In genomic region chrX:135982860-135983259, GRCh38 we compare ENCODE assay signal across 13 cellular contexts. TPM values are rescaled to one million over a fixed set of nuclear protein-coding genes. Genes with fewer than 3 reads are reported as not detected.
DNase-seq lines count a peak whose midpoint lies in the region; ATAC-seq and TF ChIP-seq lines count a peak whose summit lies in the region.
"Had no signal": no experiment of that assay in that cellular context is flagged by ENCODE, and none has a peak within 500 bp of the region (broad histone marks: within the 10 kb centered on the region; RNA-seq: fewer than 3 reads in every experiment).

No MANE protein-coding gene starts in this region.

- H3F3A ChIP-seq in GM23338 (replicated peaks; ENCODE audit: low read depth): no peaks in the 10 kb centered on the region
- no peaks in the 10 kb centered on the region for H3F3A ChIP-seq in MM.1S (ENCODE audit: insufficient read depth, low read length)

- H3K9me3 ChIP-seq in CD4-positive, alpha-beta T cell (ENCODE audit: control insufficient read depth, low read length): no peaks in the 10 kb centered on the region
- no peaks in the 10 kb centered on the region for H3K9me3 ChIP-seq in MM.1S (replicated peaks; ENCODE audit: insufficient read depth, low read length)
- H3K9me3 ChIP-seq: heart right ventricle had no signal

- no peak for TF ChIP-seq CTCF in CD4-positive, alpha-beta T cell (IDR thresholded peaks at IDR 0.05)
- TF ChIP-seq CTCF in GM23338 (conservative IDR thresholded peaks at IDR 0.05; ENCODE audit: low read depth in 2 of 2) (no peak), mesothelial cell of epicardium (IDR thresholded peaks at IDR 0.05; ENCODE audit: unreplicated experiment) (no peak), MM.1S (IDR thresholded peaks at IDR 0.05; ENCODE audit: low read length) (no peak), osteocyte (IDR thresholded peaks at IDR 0.05) (no peak)

- H3K4me2 ChIP-seq in GM23338 (no peak overlapping the region), MM.1S (ENCODE audit: low read depth, low read length) (no peak overlapping the region)

- H3K27ac Mint-ChIP-seq in CD4-positive, alpha-beta T cell: peak overlapping the region; percentile 89
- H3K27ac Mint-ChIP-seq in GM23338 (no peak overlapping the region), mesothelial cell of epicardium (peak overlapping the region; percentile 7), osteocyte (ENCODE audit: unreplicated experiment) (no peak overlapping the region)
- peak overlapping the region; percentile 90 for H3K27ac Mint-ChIP-seq in activated naive CD8-positive, alpha-beta T cell treated with anti-CD3 and anti-CD28 coated beads for 36 hours
- H3K27ac Mint-ChIP-seq: HFFc6 had no signal

- POLR2A ChIA-PET in CD4-positive, alpha-beta T cell (lab: Charles Lee): no interaction called here

- ATAC-seq in CD4-positive, alpha-beta T cell (ENCODE audit: poor library complexity): no peak
- ATAC-seq in GM23338 (no peak), left colon (no peak), GM18868 (IDR thresholded peaks at IDR 0.05; ENCODE audit: unreplicated experiment) (no peak)

- DNase-seq in CD4-positive, alpha-beta T cell: no peak
- DNase-seq in GM23338 (ENCODE audit: low spot score) (no peak), mesothelial cell of epicardium (ENCODE audit: low spot score in 2 of 2, unreplicated experiment in 2 of 2) (no peak), left colon (no peak), MM.1S (no peak), osteocyte (ENCODE audit: extremely low spot score, unreplicated experiment) (no peak)
- DNase-seq in activated naive CD8-positive, alpha-beta T cell treated with anti-CD3 and anti-CD28 coated beads for 36 hours: no peak
- DNase-seq: activated CD8-positive, alpha-beta memory T cell treated with anti-CD3 and anti-CD28 coated beads, Interleukin-2, amount 50 U/mL, for 4 hours; heart right ventricle; HFFc6; NCI-H748 treated with DMSO at 0.1 percent for 48 hours; RPMI8226 had no signal

- H3K4me3 Mint-ChIP-seq in CD4-positive, alpha-beta T cell: peak overlapping the region; percentile 97
- H3K4me3 Mint-ChIP-seq in GM23338 (peak overlapping the region; percentile 13; the same call in 1 of the 3 replicates), mesothelial cell of epicardium (no peak overlapping the region), osteocyte (ENCODE audit: unreplicated experiment) (no peak overlapping the region)
- peak overlapping the region; percentile 88 for H3K4me3 Mint-ChIP-seq in activated naive CD8-positive, alpha-beta T cell treated with anti-CD3 and anti-CD28 coated beads for 36 hours
- H3K4me3 Mint-ChIP-seq: HFFc6 had no signal

- peaks cover 70% of the 10 kb centered on the region for H3K4me1 Mint-ChIP-seq in CD4-positive, alpha-beta T cell (ENCODE audit: low read depth)
- peaks cover 26% of the 10 kb centered on the region for H3K4me1 Mint-ChIP-seq in GM23338
- H3K4me1 Mint-ChIP-seq in activated naive CD8-positive, alpha-beta T cell treated with anti-CD3 and anti-CD28 coated beads for 36 hours: peaks cover 32% of the 10 kb centered on the region
- H3K4me1 Mint-ChIP-seq in mesothelial cell of epicardium: peaks cover 27% of the 10 kb centered on the region
- peaks cover 18% of the 10 kb centered on the region for H3K4me1 Mint-ChIP-seq in osteocyte (ENCODE audit: unreplicated experiment)

- no peaks in the 10 kb centered on the region for H3K36me3 ChIP-seq in GM23338 (ENCODE audit: insufficient read depth)
- H3K36me3 ChIP-seq in MM.1S (replicated peaks; ENCODE audit: insufficient read depth, low read length): no peaks in the 10 kb centered on the region
- H3K36me3 ChIP-seq: heart right ventricle had no signal

- intact Hi-C loops in CD4-positive, alpha-beta T cell (cut with DNase I, micrococcal nuclease): loop anchor here in 1 of 2 experiments (10.0 kb wide), 1 partner anchor 162 kb away; the partner anchor contains the start of gene FHL1
- intact Hi-C loops in left colon (cut with DNase I, micrococcal nuclease): no loop called here

- H3K9me2 ChIP-seq in GM23338 (ENCODE audit: insufficient read depth): no peaks in the 10 kb centered on the region
- no peaks in the 10 kb centered on the region for H3K9me2 ChIP-seq in MM.1S (replicated peaks; ENCODE audit: insufficient read depth, low read length)

- H3K27ac ChIP-seq in CD4-positive, alpha-beta T cell (ENCODE audit: low read depth, low read length): peak overlapping the region; percentile 13
- H3K27ac ChIP-seq in GM23338 (ENCODE audit: low read depth) (no peak overlapping the region), MM.1S (ENCODE audit: low read length) (no peak overlapping the region)

- peaks cover 12% of the 10 kb centered on the region for H3K36me3 Mint-ChIP-seq in CD4-positive, alpha-beta T cell (ENCODE audit: low read depth)
- H3K36me3 Mint-ChIP-seq in GM23338 (ENCODE audit: low read depth): no peaks in the 10 kb centered on the region; the same call in 2 of the 3 replicates
- H3K36me3 Mint-ChIP-seq in activated naive CD8-positive, alpha-beta T cell treated with anti-CD3 and anti-CD28 coated beads for 36 hours: no peaks in the 10 kb centered on the region
- H3K36me3 Mint-ChIP-seq in mesothelial cell of epicardium: no peaks in the 10 kb centered on the region
- H3K36me3 Mint-ChIP-seq in osteocyte (ENCODE audit: unreplicated experiment): no peaks in the 10 kb centered on the region

- H3K4me1 ChIP-seq in GM23338 (ENCODE audit: insufficient read depth) (0 out of 2 replicates have a peak, but pooled peaks cover 7% of the 10 kb centered on the region), MM.1S (ENCODE audit: low read length) (0 out of 2 replicates have a peak, but pooled peaks cover 4% of the 10 kb centered on the region)

- CTCF ChIA-PET in CD4-positive, alpha-beta T cell (lab: Charles Lee): no interaction called here

- no peak overlapping the region for H3K9ac ChIP-seq in MM.1S (ENCODE audit: low read length)

- no peaks in the 10 kb centered on the region for H3K27me3 Mint-ChIP-seq in CD4-positive, alpha-beta T cell
- peaks cover 4% of the 10 kb centered on the region for H3K27me3 Mint-ChIP-seq in GM23338 (ENCODE audit: insufficient read depth, low read depth, poor library complexity)
- no peaks in the 10 kb centered on the region for H3K27me3 Mint-ChIP-seq in activated naive CD8-positive, alpha-beta T cell treated with anti-CD3 and anti-CD28 coated beads for 36 hours
- no peaks in the 10 kb centered on the region for H3K27me3 Mint-ChIP-seq in mesothelial cell of epicardium (ENCODE audit: low read depth)
- H3K27me3 Mint-ChIP-seq in osteocyte (ENCODE audit: unreplicated experiment): no peaks in the 10 kb centered on the region

- H3K4me3 ChIP-seq in GM23338 (no peak overlapping the region), MM.1S (ENCODE audit: low read length) (no peak overlapping the region)
- H3K4me3 ChIP-seq: heart right ventricle had no signal

- no peaks in the 10 kb centered on the region for H3K9me3 Mint-ChIP-seq in CD4-positive, alpha-beta T cell
- H3K9me3 Mint-ChIP-seq in GM23338: no peaks in the 10 kb centered on the region
- H3K9me3 Mint-ChIP-seq in activated naive CD8-positive, alpha-beta T cell treated with anti-CD3 and anti-CD28 coated beads for 36 hours: no peaks in the 10 kb centered on the region
- peaks cover 21% of the 10 kb centered on the region for H3K9me3 Mint-ChIP-seq in mesothelial cell of epicardium
- no peaks in the 10 kb centered on the region for H3K9me3 Mint-ChIP-seq in osteocyte (ENCODE audit: unreplicated experiment)
- H3K9me3 Mint-ChIP-seq: HFFc6 had no signal

- H4K20me1 ChIP-seq in GM23338 (replicated peaks; ENCODE audit: insufficient read depth): no peaks in the 10 kb centered on the region; the same call in 1 of the 2 replicates
- H4K20me1 ChIP-seq in MM.1S (ENCODE audit: insufficient read depth, low read length): no peaks in the 10 kb centered on the region

- H3K27me3 ChIP-seq in CD4-positive, alpha-beta T cell (ENCODE audit: control insufficient read depth, insufficient read depth, low read length): no peaks in the 10 kb centered on the region
- H3K27me3 ChIP-seq in GM23338 (ENCODE audit: insufficient read depth) (no peaks in the 10 kb centered on the region), MM.1S (replicated peaks; ENCODE audit: insufficient read depth, low read length) (no peaks in the 10 kb centered on the region)
- H3K27me3 ChIP-seq: heart right ventricle had no signal

- H2AFZ ChIP-seq in GM23338 (no peak overlapping the region), MM.1S (ENCODE audit: low read length) (no peak overlapping the region)

- peaks cover 25% of the 10 kb centered on the region for H3K79me2 ChIP-seq in GM23338 (replicated peaks; ENCODE audit: insufficient read depth)
- H3K79me2 ChIP-seq in MM.1S (ENCODE audit: low read length): peaks cover 12% of the 10 kb centered on the region

TF ChIP-seq in GM23338, 12 proteins besides CTCF, POLR2A, EP300 and RAD21:
- TF ChIP-seq CREB1 (CRISPR knock-in tag; IDR thresholded peaks at IDR 0.05; ENCODE audit: low read depth) (no peak), JUNB (IDR thresholded peaks at IDR 0.05; ENCODE audit: unreplicated experiment) (no peak)

RNA-seq across cellular contexts. Expression of gene SLC9A6, which starts 2.4 kb away (rescaled TPM):
- 10 to 100 TPM; 17.8 to 20.0 TPM for total RNA-seq in CD4-positive, alpha-beta T cell
- 17.1 and 18.9 TPM in 2 replicates for total RNA-seq in GM23338 (2014; rRNA removed; shearing (Covaris generic))
- polyA plus RNA-seq in GM23338 (2016; fragmentation: Nextera tagmentation; extraction: Ambion mirVana): 7.2 and 7.4 TPM in 2 replicates
- total RNA-seq in activated naive CD8-positive, alpha-beta T cell treated with anti-CD3 and anti-CD28 coated beads for 36 hours: 10 to 100 TPM; 10.7 to 11.7 TPM
- total RNA-seq in mesothelial cell of epicardium (14.1 to 16.5 TPM (median 14.6 TPM) in 3 replicates), left colon (10 to 100 TPM; 13.1 to 17.3 TPM), osteocyte (16.1 and 18.0 TPM in 2 replicates)

RNA-seq across cellular contexts. Expression of gene MMGT1, which starts 9.1 kb away (rescaled TPM):
- total RNA-seq in CD4-positive, alpha-beta T cell: 10 to 100 TPM; 36.4 to 37.0 TPM
- total RNA-seq in GM23338 (2014; rRNA removed; shearing (Covaris generic)): 25.4 and 30.1 TPM in 2 replicates
- 6.2 and 6.9 TPM in 2 replicates for polyA plus RNA-seq in GM23338 (2016; fragmentation: Nextera tagmentation; extraction: Ambion mirVana)
- 10 to 100 TPM; 20.4 to 20.5 TPM for total RNA-seq in activated naive CD8-positive, alpha-beta T cell treated with anti-CD3 and anti-CD28 coated beads for 36 hours
- 16.7 to 17.6 TPM (median 16.9 TPM) in 3 replicates for total RNA-seq in mesothelial cell of epicardium
- total RNA-seq in left colon: 10 to 100 TPM; 23.6 to 27.2 TPM
- total RNA-seq in osteocyte: 30.9 and 32.4 TPM in 2 replicates

Comparison
In these comparisons a context has a peak if more than half of its experiments do, and no peak if none do; other contexts are left out.
1. H3K27ac Mint-ChIP-seq: peak in CD4-positive, alpha-beta T cell (single experiment), activated naive CD8-positive, alpha-beta T cell treated with anti-CD3 and anti-CD28 coated beads for 36 hours (single experiment) and mesothelial cell of epicardium (single experiment); none in GM23338 (single experiment) and osteocyte (single experiment).
2. H3K4me3 Mint-ChIP-seq: peak in CD4-positive, alpha-beta T cell (single experiment), GM23338 (single experiment) and activated naive CD8-positive, alpha-beta T cell treated with anti-CD3 and anti-CD28 coated beads for 36 hours (single experiment); none in mesothelial cell of epicardium (single experiment) and osteocyte (single experiment).